In the genomic region with DNA sequence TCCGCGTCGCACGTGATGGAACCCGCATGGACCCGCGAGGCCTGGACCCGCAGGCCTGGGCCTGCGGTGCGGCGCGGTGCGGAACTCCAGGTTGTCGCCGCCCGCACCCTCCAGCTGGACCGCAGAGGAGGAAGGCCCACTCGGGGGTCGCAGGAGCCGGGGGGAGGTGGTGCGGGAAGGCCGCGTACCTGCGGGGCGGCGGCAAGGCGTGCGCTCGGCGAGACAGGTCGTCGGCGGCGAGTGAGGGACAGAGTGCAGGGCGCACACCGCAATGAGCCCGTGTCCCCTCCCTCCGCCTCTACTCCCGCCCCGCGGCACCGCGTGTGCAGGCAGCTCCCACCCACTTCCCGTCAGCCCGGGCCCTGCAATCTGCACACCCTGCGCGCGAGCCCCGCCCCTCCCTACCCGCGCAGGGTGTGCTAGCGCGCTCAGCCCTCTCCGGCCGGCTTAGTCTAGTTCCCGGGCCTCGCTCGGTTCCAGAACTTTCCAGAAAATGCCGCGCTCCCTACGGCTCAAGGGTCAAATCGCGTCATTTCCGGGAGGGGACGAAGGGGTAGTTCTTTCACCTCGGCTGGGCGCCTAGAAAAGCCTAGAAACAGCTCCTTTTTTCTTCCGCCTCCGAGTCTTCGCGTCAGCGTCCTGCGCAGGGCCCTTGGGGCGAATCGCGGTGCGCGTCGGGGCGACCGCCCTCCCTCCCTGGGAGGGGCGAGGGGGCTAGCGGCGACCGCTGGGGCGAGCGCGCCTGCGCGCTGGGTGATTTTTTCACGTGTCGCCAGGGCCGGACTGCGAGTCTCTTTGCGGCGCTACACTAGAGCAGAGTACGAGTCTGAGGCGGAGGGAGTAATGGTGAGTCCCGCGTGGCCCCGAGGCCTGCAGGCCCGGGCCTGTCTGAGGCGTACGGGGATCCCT, we compare ENCODE assay signal across 7 cellular contexts. TPM values are rescaled to one million over a fixed set of nuclear protein-coding genes. Genes with fewer than 3 reads are reported as not detected.
DNase-seq lines count a peak whose midpoint lies in the region; ATAC-seq, FAIRE-seq and TF ChIP-seq lines count a peak whose summit lies in the region.

A gene (minus strand): TSS at position 247 of the 909 bp plus-strand sequence. CDS start 992 bp downstream, outside the sequence.
A gene (plus strand): TSS at position 786 of the 909 bp plus-strand sequence. CDS start 58 bp downstream, at position 844.

- peak; percentile 98 for FAIRE-seq in GM18507 (lab: Jason Lieb, UNC)

- ATAC-seq in HG02981 (IDR thresholded peaks at IDR 0.05; ENCODE audit: unreplicated experiment) = peak; percentile 79

- in situ Hi-C loops in astrocyte of the cerebellum (cut with HindIII; ENCODE audit: low sequenced_read_pairs) = loop anchor here (5.0 kb wide), 1 partner anchor 33 kb away; no protein-coding TSS in a partner anchor

- DNase-seq in GM18507 (ENCODE audit: extremely low spot score, insufficient read length, low read depth) = peak; percentile 89
- peak; percentile 95 for DNase-seq in NCI-H2029 treated with DMSO at 0.1 percent for 48 hours (lab: John Stamatoyannopoulos, UW)
- peak; percentile 93 for DNase-seq in T-helper 9 cell
- DNase-seq in astrocyte of the cerebellum (ENCODE audit: low read depth) = peak; percentile 98
- DNase-seq in hepatic stellate cell (ENCODE audit: low spot score) = peak; percentile 95
- DNase-seq in renal cortical epithelial cell (ENCODE audit: low read depth) = peak; percentile 96

- no peak for TF ChIP-seq CTCF in astrocyte of the cerebellum (IDR thresholded peaks at IDR 0.05; ENCODE audit: low read depth, low read length, missing control alignments)

- peak within 1 kb of the TSS; percentile 81 for H3K4me3 ChIP-seq in astrocyte of the cerebellum (ENCODE audit: low read depth, low read length)

RNA-seq across cellular contexts. Expression of the first gene that starts in this region (rescaled TPM):
- 218 and 315 TPM in 2 replicates for total RNA-seq in renal cortical epithelial cell

RNA-seq across cellular contexts. Expression of the second gene that starts in this region (rescaled TPM):
- total RNA-seq in renal cortical epithelial cell = 135 and 148 TPM in 2 replicates

Comparison
In these comparisons a context has a peak if more than half of its experiments do, and no peak if none do; other contexts are left out.
1. Peak in every context shown above with its lines: DNase-seq, ATAC-seq and H3K4me3 ChIP-seq.